Comparison of ENCODE assay signal across 28 cellular contexts in genomic region chr15:60893886-60894285, GRCh38.
"Had no signal": no experiment of that assay in that cellular context is flagged by ENCODE, and none has a peak within 500 bp of the region (broad histone marks: within the 10 kb centered on the region; RNA-seq: fewer than 3 reads in every experiment).

No MANE protein-coding gene starts in this region.

- H3K4me3 ChIP-seq: ascending aorta, cardiac muscle cell had no signal

- DNase-seq: activated CD4-positive, alpha-beta memory T cell treated with anti-CD3 and anti-CD28 coated beads, Interleukin-2, amount 10 ng/mL, durations not matched to agents 7 days and 5 days; activated CD4-positive, alpha-beta T cell treated with anti-CD3 and anti-CD28 coated beads for 1 hour; activated CD4-positive, alpha-beta T cell treated with anti-CD3 and anti-CD28 coated beads for 36 hours; activated CD4-positive, alpha-beta T cell treated with anti-CD3 and anti-CD28 coated beads for 48 hours; activated CD4-positive, alpha-beta T cell treated with anti-CD3 and anti-CD28 coated beads, Interleukin-2, amount 10 ng/mL, durations not matched to agents 7 days and 5 days; activated CD4-positive, alpha-beta T cell treated with anti-CD3 and anti-CD28 coated beads, Interleukin-2, amount 50 U/mL, for 48 hours; activated CD4-positive, CD25-positive, alpha-beta regulatory T cell; activated CD8-positive, alpha-beta memory T cell treated with anti-CD3 and anti-CD28 coated beads for 24 hours; activated CD8-positive, alpha-beta memory T cell treated with anti-CD3 and anti-CD28 coated beads, Interleukin-2, amount 10 ng/mL, durations not matched to agents 7 days and 5 days; activated CD8-positive, alpha-beta memory T cell treated with anti-CD3 and anti-CD28 coated beads, Interleukin-2, amount 50 U/mL, for 48 hours; activated CD8-positive, alpha-beta T cell treated with anti-CD3 and anti-CD28 coated beads, Interleukin-2, amount 10 ng/mL, durations not matched to agents 7 days and 5 days; activated effector memory CD4-positive, alpha-beta T cell treated with Interleukin-2 at 50 U/mL for 16 hours; activated gamma-delta T cell; activated naive CD4-positive, alpha-beta T cell treated with anti-CD3 and anti-CD28 coated beads, Interleukin-2, amount 10 ng/mL, durations not matched to agents 7 days and 5 days; activated naive CD4-positive, alpha-beta T cell treated with Interleukin-2 at 50 U/mL for 16 hours; activated naive CD8-positive, alpha-beta T cell treated with anti-CD3 and anti-CD28 coated beads, Interleukin-2, amount 10 ng/mL, durations not matched to agents 7 days and 5 days; activated naive CD8-positive, alpha-beta T cell treated with anti-CD3 and anti-CD28 coated beads, Interleukin-2, amount 50 U/mL, for 24 hours; activated T-cell treated with anti-CD3 and anti-CD28 coated beads, Interleukin-2, amount 50 U/mL, for 24 hours; activated T-cell treated with anti-CD3 and anti-CD28 coated beads, Interleukin-2, amount 50 U/mL, for 48 hours; cerebellar nuclear complex; T-cell; T-helper 2 cell; T-helper 9 cell had no signal

- H3K36me3 ChIP-seq: ascending aorta, cardiac muscle cell had no signal

- ATAC-seq: activated CD4-positive, alpha-beta T cell treated with anti-CD3 and anti-CD28 coated beads for 36 hours; activated CD4-positive, CD25-positive, alpha-beta regulatory T cell treated with anti-CD3 and anti-CD28 coated beads, Interleukin-2, amount 50 U/mL, for 24 hours; activated CD8-positive, alpha-beta memory T cell treated with anti-CD3 and anti-CD28 coated beads, Interleukin-2, amount 10 ng/mL, durations not matched to agents 7 days and 5 days; activated CD8-positive, alpha-beta T cell treated with anti-CD3 and anti-CD28 coated beads, Interleukin-2, amount 10 ng/mL, durations not matched to agents 7 days and 5 days; activated naive CD8-positive, alpha-beta T cell treated with anti-CD3 and anti-CD28 coated beads, Interleukin-2, amount 50 U/mL, for 24 hours; T-cell; WTC11 had no signal

- H3K9me3 ChIP-seq: ascending aorta had no signal

- H3K27me3 ChIP-seq: ascending aorta had no signal

- H3K27ac ChIP-seq: ascending aorta, cardiac muscle cell, VCaP had no signal

- H3K4me1 ChIP-seq: ascending aorta had no signal
